26 cellular contexts compared by ENCODE assay signal in the genomic region with DNA sequence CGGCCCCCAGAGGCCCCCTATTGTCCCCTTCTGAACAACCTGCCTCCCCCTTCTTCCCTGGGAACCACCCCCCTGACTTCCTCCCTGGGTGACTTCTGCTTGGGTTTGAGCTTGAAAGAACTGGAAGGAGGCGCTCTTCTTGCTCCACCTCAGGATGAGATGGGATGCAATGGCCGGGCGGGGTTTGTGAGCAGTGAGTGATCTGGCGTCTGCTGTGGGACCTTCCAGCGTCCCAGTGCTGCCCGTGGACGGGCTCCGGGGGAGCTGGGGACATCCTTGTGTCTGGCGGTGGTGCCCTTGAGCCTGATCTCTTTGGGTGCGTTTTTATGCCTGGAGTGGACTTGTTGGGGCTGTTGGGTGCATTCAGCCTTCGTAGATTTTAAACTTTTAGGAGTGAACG. TPM values are rescaled to one million over a fixed set of nuclear protein-coding genes. Genes with fewer than 3 reads are reported as not detected.
DNase-seq lines count a peak whose midpoint lies in the region; ATAC-seq, FAIRE-seq and TF ChIP-seq lines count a peak whose summit lies in the region.
"Had no signal": no experiment of that assay in that cellular context is flagged by ENCODE, and none has a peak within 500 bp of the region (broad histone marks: within the 10 kb centered on the region; RNA-seq: fewer than 3 reads in every experiment).

No MANE protein-coding gene starts in this region.

- no peak overlapping the region for H3K27ac ChIP-seq in osteoblast (ENCODE audit: low read depth, low read length)
- no peak overlapping the region for H3K27ac ChIP-seq in ascending aorta
- H3K27ac ChIP-seq: BLaER1 treated with 17β-estradiol and CSF1 and Interleukin-3, amounts not matched to agents 10 nM and 100 nM; GM23248; HL-60 had no signal

- no peak for DNase-seq in stimulated activated naive CD8-positive, alpha-beta T cell treated with anti-CD3 and anti-CD28 coated beads, Interleukin-15, Interleukin-2, amounts not matched to agents 100 U/mL and 50 U/mL, for 24 hours
- DNase-seq in glutamatergic neuron (no peak), osteoblast (ENCODE audit: insufficient read length, low spot score, missing footprints) (peak; percentile 83), urothelium cell line (ENCODE audit: low spot score) (no peak), ascending aorta (ENCODE audit: low spot score in 2 of 2) (no peak)
- DNase-seq: 8988T; CD4-positive, CD25-positive, alpha-beta regulatory T cell; CD8-positive, alpha-beta memory T cell; COR-L47; DMS 273 treated with DMSO at 0.1 percent for 48 hours; DMS53; DND-41; EL; GM23248; H7; HFFc6; IMR-90 had no signal

- H3K9me3 ChIP-seq in osteoblast (ENCODE audit: low read depth, low read length) (no peaks in the 10 kb centered on the region), ascending aorta (peaks cover 2 to 4% of the 10 kb centered on the region in 2 donors)

- H2AFZ ChIP-seq in osteoblast (ENCODE audit: low read length), result no peak overlapping the region
- H2AFZ ChIP-seq: GM23248 had no signal

- H3K36me3 ChIP-seq in osteoblast (ENCODE audit: insufficient read depth, low read length) (no peaks in the 10 kb centered on the region), ascending aorta (peaks cover 4 to 5% of the 10 kb centered on the region in 2 donors)

- no peak for ATAC-seq in stimulated activated naive CD8-positive, alpha-beta T cell treated with anti-CD3 and anti-CD28 coated beads, Interleukin-15, Interleukin-2, amounts not matched to agents 100 U/mL and 50 U/mL, for 24 hours
- ATAC-seq in GM21737 (IDR thresholded peaks at IDR 0.05; ENCODE audit: unreplicated experiment) (no peak), GM21447 (IDR thresholded peaks at IDR 0.05; ENCODE audit: unreplicated experiment) (no peak)
- ATAC-seq: GM12878, HCT116 had no signal

- peak; percentile 20 for FAIRE-seq in urothelium cell line (lab: Jason Lieb, UNC)
- FAIRE-seq: GM12878, HTR-8/SVneo had no signal

- no peaks in the 10 kb centered on the region for H3K4me1 ChIP-seq in osteoblast (ENCODE audit: insufficient read depth, low read length)
- no peaks in the 10 kb centered on the region for H3K4me1 ChIP-seq in ascending aorta

- H3K36me3 Mint-ChIP-seq in stimulated activated naive CD8-positive, alpha-beta T cell treated with anti-CD3 and anti-CD28 coated beads, Interleukin-15, Interleukin-2, amounts not matched to agents 100 ng/mL and 50 ng/mL, for 24 hours (ENCODE audit: low read depth), result peaks cover 18% of the 10 kb centered on the region
- H3K36me3 Mint-ChIP-seq in glutamatergic neuron (ENCODE audit: unreplicated experiment), result no peaks in the 10 kb centered on the region

- peak overlapping the region; percentile 58 for H3K27ac Mint-ChIP-seq in stimulated activated naive CD8-positive, alpha-beta T cell treated with anti-CD3 and anti-CD28 coated beads, Interleukin-15, Interleukin-2, amounts not matched to agents 100 ng/mL and 50 ng/mL, for 24 hours
- peak overlapping the region; percentile 93 for H3K27ac Mint-ChIP-seq in glutamatergic neuron (ENCODE audit: unreplicated experiment)
- H3K27ac Mint-ChIP-seq: B cell, HFFc6 had no signal

- intact Hi-C loops in ascending aorta (cut with DNase I), result no loop called here

- H3K4me3 ChIP-seq in osteoblast (ENCODE audit: insufficient read depth, low read length) (no peak overlapping the region), ascending aorta (no peak overlapping the region)
- H3K4me3 ChIP-seq: BLaER1 treated with 17β-estradiol and CSF1 and Interleukin-3, amounts not matched to agents 10 nM and 100 nM; GM12878; GM23248 had no signal

- H3K4me2 ChIP-seq in osteoblast (ENCODE audit: insufficient read depth, low read length), result no peak overlapping the region
- H3K4me2 ChIP-seq: BLaER1 treated with 17β-estradiol and CSF1 and Interleukin-3, amounts not matched to agents 10 nM and 100 nM had no signal

- TF ChIP-seq CTCF in glutamatergic neuron (IDR thresholded peaks at IDR 0.05; ENCODE audit: partially characterized antibody, unreplicated experiment), result no peak
- TF ChIP-seq CTCF in osteoblast (IDR thresholded peaks at IDR 0.05; ENCODE audit: extremely low read depth, low read depth, low read length), result no peak
- no peak for TF ChIP-seq CTCF in ascending aorta (IDR thresholded peaks at IDR 0.05)

- H3K4me3 Mint-ChIP-seq in stimulated activated naive CD8-positive, alpha-beta T cell treated with anti-CD3 and anti-CD28 coated beads, Interleukin-15, Interleukin-2, amounts not matched to agents 100 ng/mL and 50 ng/mL, for 24 hours, result no peak overlapping the region
- peak overlapping the region; percentile 54 for H3K4me3 Mint-ChIP-seq in glutamatergic neuron (ENCODE audit: unreplicated experiment)
- H3K4me3 Mint-ChIP-seq: B cell; CD4-positive, CD25-positive, alpha-beta regulatory T cell; CD8-positive, alpha-beta memory T cell; HFFc6 had no signal

- H4K20me1 ChIP-seq in osteoblast (ENCODE audit: insufficient read depth, low read length), result peaks cover 65% of the 10 kb centered on the region

- H3K27me3 ChIP-seq in osteoblast (ENCODE audit: insufficient read depth, low read length) (no peaks in the 10 kb centered on the region), ascending aorta (no peaks in the 10 kb centered on the region)
- H3K27me3 ChIP-seq: BLaER1 treated with 17β-estradiol and CSF1 and Interleukin-3, amounts not matched to agents 10 nM and 100 nM had no signal

- H3K9me3 Mint-ChIP-seq in stimulated activated naive CD8-positive, alpha-beta T cell treated with anti-CD3 and anti-CD28 coated beads, Interleukin-15, Interleukin-2, amounts not matched to agents 100 ng/mL and 50 ng/mL, for 24 hours, result no peaks in the 10 kb centered on the region
- peaks cover 5% of the 10 kb centered on the region for H3K9me3 Mint-ChIP-seq in glutamatergic neuron (ENCODE audit: unreplicated experiment)

- peaks cover 94% of the 10 kb centered on the region for H3K79me2 ChIP-seq in osteoblast (ENCODE audit: insufficient read depth, low read length)

- no peaks in the 10 kb centered on the region for H3K27me3 Mint-ChIP-seq in stimulated activated naive CD8-positive, alpha-beta T cell treated with anti-CD3 and anti-CD28 coated beads, Interleukin-15, Interleukin-2, amounts not matched to agents 100 ng/mL and 50 ng/mL, for 24 hours
- H3K27me3 Mint-ChIP-seq in glutamatergic neuron (ENCODE audit: unreplicated experiment), result peaks cover 1% of the 10 kb centered on the region
- H3K27me3 Mint-ChIP-seq: B cell; CD4-positive, CD25-positive, alpha-beta regulatory T cell; CD8-positive, alpha-beta memory T cell had no signal

- peaks cover 24% of the 10 kb centered on the region for H3K4me1 Mint-ChIP-seq in stimulated activated naive CD8-positive, alpha-beta T cell treated with anti-CD3 and anti-CD28 coated beads, Interleukin-15, Interleukin-2, amounts not matched to agents 100 ng/mL and 50 ng/mL, for 24 hours (ENCODE audit: low read depth)
- H3K4me1 Mint-ChIP-seq in glutamatergic neuron (ENCODE audit: low read depth, unreplicated experiment), result peaks cover 24% of the 10 kb centered on the region

RNA-seq across cellular contexts. Expression of a gene that starts 11.6 kb away (rescaled TPM):
- total RNA-seq in glutamatergic neuron (ENCODE audit: unreplicated experiment) (150 TPM), osteoblast (41.5 and 46.7 TPM in 2 replicates), ascending aorta (201 TPM)

RNA-seq across cellular contexts. Expression of a gene that starts 21.5 kb away (rescaled TPM):
- total RNA-seq in glutamatergic neuron (ENCODE audit: unreplicated experiment) (54.6 TPM), osteoblast (6.2 and 9.4 TPM in 2 replicates), ascending aorta (4.6 TPM)

RNA-seq across cellular contexts. Expression of a gene that starts 57.2 kb away (rescaled TPM):
- total RNA-seq in glutamatergic neuron (ENCODE audit: unreplicated experiment) (34.3 TPM), osteoblast (15.0 and 18.1 TPM in 2 replicates), ascending aorta (77.3 TPM)
